In genomic region chr22:25051073-25051472, GRCh38 we compare ENCODE assay signal across 12 cellular contexts.
DNase-seq lines count a peak whose midpoint lies in the region; ATAC-seq, FAIRE-seq and TF ChIP-seq lines count a peak whose summit lies in the region.
"Had no signal": no experiment of that assay in that cellular context is flagged by ENCODE, and none has a peak within 500 bp of the region (broad histone marks: within the 10 kb centered on the region; RNA-seq: fewer than 3 reads in every experiment).

No MANE protein-coding gene starts in this region.

- TF ChIP-seq POLR2A in heart left ventricle (IDR thresholded peaks at IDR 0.05) (no peak), GM12891 (IDR thresholded peaks at IDR 0.05; ENCODE audit: low read depth, low read length) (no peak)

- H3K4me3 ChIP-seq in heart right ventricle (no peak overlapping the region), heart left ventricle (no peak overlapping the region), fibroblast of mammary gland (ENCODE audit: control insufficient read depth, low read depth, low read length) (no peak overlapping the region), upper lobe of right lung (no peak overlapping the region)
- H3K4me3 ChIP-seq: stomach had no signal

- ATAC-seq in heart right ventricle, result no peak
- ATAC-seq in heart left ventricle, result no peak
- ATAC-seq in upper lobe of right lung, result no peak

- H3K4me1 ChIP-seq in heart right ventricle (peaks cover 0 to 26% (median 0%) of the 10 kb centered on the region in 9 donors), heart left ventricle (peaks cover 0 to 19% (median 0%) of the 10 kb centered on the region in 12 donors), upper lobe of right lung (no peaks in the 10 kb centered on the region)

- no peak for FAIRE-seq in GM12891 (lab: Jason Lieb, UNC)

- DNase-seq in heart right ventricle (no peak), heart left ventricle (no peak), RPMI8226 (peak; percentile 15), fibroblast of mammary gland (ENCODE audit: low read depth) (no peak), upper lobe of right lung (no peak), pons (ENCODE audit: low spot score) (no peak), GM12891 (ENCODE audit: insufficient read length, low spot score) (no peak)
- DNase-seq in effector CD8-positive, alpha-beta T cell (lab: John Stamatoyannopoulos, UW), result no peak
- DNase-seq: C1 segment of cervical spinal cord, HCEC 1CT, stomach, T1000 had no signal

- WGBS in heart right ventricle, 2 donors, result 90 to 96% methylated on average over 2 of the region's 2 CpGs
- 93 to 100% (median 99%) methylated on average over 2 of the region's 2 CpGs for WGBS in heart left ventricle, 4 donors

- H3K27ac ChIP-seq in heart right ventricle (no peak overlapping the region), heart left ventricle (no peak overlapping the region), upper lobe of right lung (no peak overlapping the region)
- H3K27ac ChIP-seq: stomach had no signal

- peak in 5 of 9 donors; percentile 10 to 28 (median 24) for TF ChIP-seq CTCF in heart right ventricle (IDR thresholded peaks at IDR 0.05)
- TF ChIP-seq CTCF in heart left ventricle (IDR thresholded peaks at IDR 0.05), result peak in 6 of 12 donors; percentile 7 to 30 (median 18)
- TF ChIP-seq CTCF in fibroblast of mammary gland (conservative IDR thresholded peaks at IDR 0.05; ENCODE audit: control insufficient read depth, insufficient read depth, low read depth, low read length), result peak; percentile 38
- peak; percentile 25 for TF ChIP-seq CTCF in upper lobe of right lung (IDR thresholded peaks at IDR 0.05)

- H3K27me3 ChIP-seq in heart right ventricle (no peaks in the 10 kb centered on the region), heart left ventricle (no peaks in the 10 kb centered on the region), upper lobe of right lung (no peaks in the 10 kb centered on the region)
- H3K27me3 ChIP-seq: stomach had no signal

- peaks cover 0 to 40% (median 4%) of the 10 kb centered on the region in 9 donors for H3K36me3 ChIP-seq in heart right ventricle
- peaks cover 0 to 27% (median 5%) of the 10 kb centered on the region in 9 donors for H3K36me3 ChIP-seq in heart left ventricle
- H3K36me3 ChIP-seq in upper lobe of right lung, result no peaks in the 10 kb centered on the region

- intact Hi-C loops in heart right ventricle (cut with DNase I), result loop anchor here in 4 of 10 donors (2.0 to 10.0 kb wide), 3 partner anchors 100 to 286 kb away; partner anchors contain the start of gene PIWIL3 (in 2 of the 4)
- intact Hi-C loops in heart left ventricle (cut with DNase I), result loop anchor here in 3 of 10 donors (5.0 to 10.0 kb wide), 2 partner anchors 279 to 286 kb away; partner anchors contain the start of gene PIWIL3 (in 1 of the 3)
- intact Hi-C loops in upper lobe of right lung (cut with DNase I), result no loop called here

- H3K9me3 ChIP-seq in heart right ventricle, result peaks cover 0 to 9% (median 5%) of the 10 kb centered on the region in 11 donors
- H3K9me3 ChIP-seq in heart left ventricle, result peaks cover 0 to 8% (median 0%) of the 10 kb centered on the region in 12 donors
- no peaks in the 10 kb centered on the region for H3K9me3 ChIP-seq in upper lobe of right lung

TF ChIP-seq in GM12891, 5 proteins besides CTCF, POLR2A, EP300 and RAD21:
- TF ChIP-seq POU2F2 (IDR thresholded peaks at IDR 0.05; ENCODE audit: low read depth, low read length), result no peak
- TF ChIP-seq SPI1 (IDR thresholded peaks at IDR 0.05; ENCODE audit: low read depth, low read length), result no peak
- no peak for TF ChIP-seq TAF1 (IDR thresholded peaks at IDR 0.05; ENCODE audit: low read depth, low read length)
- TF ChIP-seq POLR2AphosphoS5 (IDR thresholded peaks at IDR 0.05; ENCODE audit: low read depth, low read length), result no peak
- no peak for TF ChIP-seq PAX5 (IDR thresholded peaks at IDR 0.05; ENCODE audit: insufficient read depth, low read length, severe bottlenecking)
